9 cellular contexts compared by ENCODE assay signal in the genomic region with DNA sequence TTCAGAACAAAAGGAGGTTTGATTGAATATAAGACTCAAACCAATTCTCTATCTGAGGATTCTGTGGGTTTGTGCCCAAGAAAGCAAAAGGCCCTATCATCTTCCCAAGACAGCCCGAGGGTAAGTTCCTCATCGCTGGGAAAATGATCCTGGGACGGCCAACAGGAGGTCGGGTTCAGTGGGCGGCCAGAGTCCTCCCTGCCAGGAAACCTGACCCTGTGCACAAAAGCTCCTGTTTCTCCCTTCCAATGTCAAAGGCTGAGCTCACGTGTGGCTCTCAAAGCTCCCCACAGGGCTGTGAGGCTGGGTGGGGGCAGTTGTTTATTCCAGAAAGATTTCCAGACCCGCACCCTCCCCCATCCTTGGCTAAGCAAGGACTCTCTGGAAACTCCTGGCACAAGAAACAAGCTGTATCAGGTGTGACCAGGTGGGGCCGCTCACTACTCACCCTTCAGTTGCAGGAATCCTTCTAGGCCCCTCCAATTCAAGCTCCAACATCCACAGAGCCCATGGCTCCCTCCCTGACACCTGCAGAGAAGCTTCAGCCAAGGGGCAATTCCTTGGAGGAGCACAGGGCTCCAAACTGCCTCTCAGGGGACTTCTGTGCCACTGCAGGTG.
DNase-seq lines count a peak whose midpoint lies in the region; ATAC-seq, FAIRE-seq and TF ChIP-seq lines count a peak whose summit lies in the region.
"Had no signal": no experiment of that assay in that cellular context is flagged by ENCODE, and none has a peak within 500 bp of the region (broad histone marks: within the 10 kb centered on the region; RNA-seq: fewer than 3 reads in every experiment).

No MANE protein-coding gene starts in this region.

- intact Hi-C loops in natural killer cell (cut with micrococcal nuclease), result no loop called here

- H3K4me1 Mint-ChIP-seq in endothelial cell (ENCODE audit: unreplicated experiment) (no peaks in the 10 kb centered on the region), natural killer cell (no peaks in the 10 kb centered on the region)

- WGBS in small intestine, 3 donors, result 35 to 48% (median 40%) methylated on average over 8 of the region's 8 CpGs

- no peak overlapping the region for H3K27ac ChIP-seq in small intestine (ENCODE audit: low read depth in 1 of 2, low read length in 1 of 2)

- H3K36me3 Mint-ChIP-seq in endothelial cell (ENCODE audit: low read depth, unreplicated experiment), result peaks cover 4% of the 10 kb centered on the region
- no peaks in the 10 kb centered on the region for H3K36me3 Mint-ChIP-seq in natural killer cell

- H3K27ac Mint-ChIP-seq in endothelial cell (ENCODE audit: unreplicated experiment) (no peak overlapping the region), natural killer cell (no peak overlapping the region)

- DNase-seq in NCI-H1436 (lab: John Stamatoyannopoulos, UW) (peak; percentile 52), NCI-H1436 treated with DMSO at 0.1 percent for 48 hours (lab: John Stamatoyannopoulos, UW) (no peak), NCI-H2196 (lab: John Stamatoyannopoulos, UW; ENCODE audit: unreplicated experiment) (peak; percentile 23), endothelial cell (ENCODE audit: low spot score) (peak; percentile 54), small intestine (peak; percentile 37), natural killer cell (no peak)

- H3K4me3 ChIP-seq in small intestine (ENCODE audit: low read depth in 1 of 2, low read length in 2 of 2), result no peak overlapping the region

- H3K4me3 Mint-ChIP-seq in endothelial cell (ENCODE audit: unreplicated experiment) (no peak overlapping the region), natural killer cell (no peak overlapping the region)

- H3K36me3 ChIP-seq in small intestine (ENCODE audit: control insufficient read depth in 2 of 2, insufficient read depth in 2 of 2, low read length in 2 of 2), result no peaks in the 10 kb centered on the region

- no peak for FAIRE-seq in small intestine (lab: Jason Lieb, UNC)
- FAIRE-seq: islet of Langerhans had no signal

- H3K27me3 Mint-ChIP-seq in endothelial cell (ENCODE audit: unreplicated experiment) (peaks cover 2% of the 10 kb centered on the region), natural killer cell (ENCODE audit: low read depth in 2 of 2) (peaks cover 0 to 5% of the 10 kb centered on the region in 2 donors)

- H3K9me3 ChIP-seq in small intestine (ENCODE audit: control insufficient read depth, low read depth), result no peaks in the 10 kb centered on the region

- no peak for ATAC-seq in HG03457 (IDR thresholded peaks at IDR 0.05; ENCODE audit: unreplicated experiment)
- ATAC-seq in natural killer cell, result no peak
- ATAC-seq in GM21723 (IDR thresholded peaks at IDR 0.05; ENCODE audit: unreplicated experiment), result no peak

- peaks cover 0 to 4% of the 10 kb centered on the region in 2 donors for H3K27me3 ChIP-seq in small intestine (ENCODE audit: control insufficient read depth in 2 of 2, insufficient read depth in 2 of 2, low read length in 2 of 2)

- H3K4me1 ChIP-seq in small intestine (ENCODE audit: control insufficient read depth in 2 of 2, insufficient read depth in 1 of 2, low read depth in 1 of 2, low read length in 1 of 2), result peaks cover 0 to 2% of the 10 kb centered on the region in 2 donors

- peaks cover 5% of the 10 kb centered on the region for H3K9me3 Mint-ChIP-seq in endothelial cell (ENCODE audit: unreplicated experiment)
- H3K9me3 Mint-ChIP-seq in natural killer cell, result peaks cover 0 to 4% of the 10 kb centered on the region in 2 donors

- TF ChIP-seq CTCF in endothelial cell (IDR thresholded peaks at IDR 0.05; ENCODE audit: unreplicated experiment) (peak; percentile 34), natural killer cell (IDR thresholded peaks at IDR 0.05) (no peak)

Comparison
In these comparisons a context has a peak if more than half of its experiments do, and no peak if none do; other contexts are left out.
1. DNase-seq: peak in NCI-H1436 (single experiment), NCI-H2196 (single experiment), endothelial cell (single experiment) and small intestine (single experiment); none in NCI-H1436 treated with DMSO at 0.1 percent for 48 hours (single experiment) and natural killer cell (single experiment).